ENCODE assay signal across 8 cellular contexts in the genomic region with DNA sequence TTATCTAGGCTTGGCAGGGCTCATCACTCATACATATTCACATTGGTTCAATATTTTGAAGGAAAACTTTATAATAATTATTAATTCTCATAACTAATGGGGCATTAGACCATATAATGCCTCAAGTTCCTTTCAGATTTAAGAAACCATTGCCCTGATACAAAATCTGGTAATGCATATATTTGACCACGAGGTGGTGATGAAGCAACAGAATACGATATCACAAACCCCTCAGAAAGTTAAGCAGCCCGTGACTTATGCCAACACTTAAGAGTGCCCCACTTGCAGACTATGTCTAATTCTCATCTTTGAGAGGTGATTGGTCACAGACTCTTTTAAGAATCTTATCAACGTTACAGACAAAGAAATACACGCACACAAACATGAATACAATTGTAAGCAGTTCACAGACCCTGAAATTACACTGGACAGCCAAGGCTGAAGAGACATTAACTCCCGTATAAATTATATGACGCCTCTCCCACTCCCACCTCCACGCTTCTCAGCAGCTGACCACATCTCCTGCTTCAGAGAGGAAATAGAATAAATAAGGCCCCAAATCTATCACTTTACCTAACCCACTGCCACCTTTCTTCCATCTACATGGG. TPM values are rescaled to one million over a fixed set of nuclear protein-coding genes. Genes with fewer than 3 reads are reported as not detected.
DNase-seq lines count a peak whose midpoint lies in the region; ATAC-seq and TF ChIP-seq lines count a peak whose summit lies in the region.

No MANE protein-coding gene starts in this region.

- H3K4me3 Mint-ChIP-seq in CD8-positive, alpha-beta memory T cell, result peak overlapping the region in 1 of 7 donors; percentile 33
- no peak overlapping the region for H3K4me3 Mint-ChIP-seq in activated B cell treated with CpG ODN at 0.5 μM for 24 hours

- POLR2A ChIA-PET in CD8-positive, alpha-beta memory T cell (lab: Charles Lee), result no interaction called here
- POLR2A ChIA-PET in activated B cell treated with CpG ODN at 0.5 μM for 24 hours (lab: Charles Lee), result interaction anchor here (0.9 kb wide), 2 partner anchors 386 to 430 kb away, joined by 3 to 7 read pairs; no protein-coding TSS in a partner anchor

- DNase-seq in CD8-positive, alpha-beta memory T cell, result peak in 4 of 5 donors; percentile 7 to 72 (median 58)
- peak; percentile 6 for DNase-seq in NCI-H2196 treated with DMSO at 0.1 percent for 48 hours (lab: John Stamatoyannopoulos, UW; ENCODE audit: unreplicated experiment)
- DNase-seq in activated B cell treated with CpG ODN at 0.5 μM for 24 hours, result no peak
- peak; percentile 86 for DNase-seq in fibroblast of pulmonary artery (ENCODE audit: low read depth)
- no peak for DNase-seq in omental fat pad (ENCODE audit: low spot score)
- DNase-seq in NK-92 (lab: John Stamatoyannopoulos, UW; ENCODE audit: unreplicated experiment), result no peak

- no peaks in the 10 kb centered on the region for H3K36me3 Mint-ChIP-seq in CD8-positive, alpha-beta memory T cell
- no peaks in the 10 kb centered on the region for H3K36me3 Mint-ChIP-seq in activated B cell treated with CpG ODN at 0.5 μM for 24 hours (ENCODE audit: low read depth)

- ATAC-seq in GM18858 (IDR thresholded peaks at IDR 0.05; ENCODE audit: unreplicated experiment) (peak; percentile 68), HG03097 (IDR thresholded peaks at IDR 0.05; ENCODE audit: low FRiP score, unreplicated experiment) (peak; percentile 84), activated B cell treated with CpG ODN at 0.5 μM for 24 hours (ENCODE audit: low read depth) (peak; percentile 99), omental fat pad (ENCODE audit: low FRiP score) (peak; percentile 73)

- TF ChIP-seq CTCF in activated B cell treated with CpG ODN at 0.5 μM for 24 hours (IDR thresholded peaks at IDR 0.05), result peak; percentile 62
- TF ChIP-seq CTCF in fibroblast of pulmonary artery (IDR thresholded peaks at IDR 0.05; ENCODE audit: low read length, missing control alignments), result peak; percentile 65
- TF ChIP-seq CTCF in omental fat pad (IDR thresholded peaks at IDR 0.05), result no peak

- peaks cover 3 to 11% of the 10 kb centered on the region in 2 donors for H3K27me3 Mint-ChIP-seq in CD8-positive, alpha-beta memory T cell
- no peaks in the 10 kb centered on the region for H3K27me3 Mint-ChIP-seq in activated B cell treated with CpG ODN at 0.5 μM for 24 hours

- H3K27ac Mint-ChIP-seq in CD8-positive, alpha-beta memory T cell, result peak overlapping the region in 6 of 8 donors; percentile 0 to 80 (median 62)
- no peak overlapping the region for H3K27ac Mint-ChIP-seq in activated B cell treated with CpG ODN at 0.5 μM for 24 hours

- H3K27ac ChIP-seq in CD8-positive, alpha-beta memory T cell (ENCODE audit: low read depth, low read length), result no peak overlapping the region

- peaks cover 11% of the 10 kb centered on the region for H3K4me1 ChIP-seq in CD8-positive, alpha-beta memory T cell (ENCODE audit: insufficient read depth, low read length)

- no peaks in the 10 kb centered on the region for H3K27me3 ChIP-seq in CD8-positive, alpha-beta memory T cell (ENCODE audit: insufficient read depth, low read length, poor library complexity, severe bottlenecking)

- no peaks in the 10 kb centered on the region for H3K36me3 ChIP-seq in CD8-positive, alpha-beta memory T cell (ENCODE audit: insufficient read depth, low read length)

- CTCF ChIA-PET in CD8-positive, alpha-beta memory T cell (lab: Charles Lee), result interaction anchor here (1.0 to 2.1 kb wide), 2 partner anchors 387 to 430 kb away, joined by 4 to 6 read pairs; no protein-coding TSS in a partner anchor
- CTCF ChIA-PET in activated B cell treated with CpG ODN at 0.5 μM for 24 hours (lab: Charles Lee), result interaction anchor here (1.4 kb wide), 1 partner anchor 369 kb away, joined by 3 read pairs; no protein-coding TSS in a partner anchor

- H3K9me3 ChIP-seq in CD8-positive, alpha-beta memory T cell (ENCODE audit: low read length), result no peaks in the 10 kb centered on the region

- peaks cover 6 to 8% (median 6%) of the 10 kb centered on the region in 3 donors for H3K4me1 Mint-ChIP-seq in CD8-positive, alpha-beta memory T cell
- H3K4me1 Mint-ChIP-seq in activated B cell treated with CpG ODN at 0.5 μM for 24 hours, result peaks cover 2% of the 10 kb centered on the region

- no peaks in the 10 kb centered on the region for H3K9me3 Mint-ChIP-seq in CD8-positive, alpha-beta memory T cell
- H3K9me3 Mint-ChIP-seq in activated B cell treated with CpG ODN at 0.5 μM for 24 hours, result no peaks in the 10 kb centered on the region

- intact Hi-C loops in activated B cell treated with CpG ODN at 0.5 μM for 24 hours (cut with micrococcal nuclease), result loop anchor here (1.0 to 2.0 kb wide), 7 partner anchors 136 to 790 kb away; no protein-coding TSS in a partner anchor

- no peak overlapping the region for H3K4me3 ChIP-seq in CD8-positive, alpha-beta memory T cell (ENCODE audit: low read length)
- no peak overlapping the region for H3K4me3 ChIP-seq in fibroblast of pulmonary artery (replicated peaks; ENCODE audit: low read depth, low read length)

RNA-seq across cellular contexts. Expression of a gene that starts 20.7 kb away (rescaled TPM):
- total RNA-seq in CD8-positive, alpha-beta memory T cell, result under 1 TPM; 0.24 to 0.51 TPM
- 0.39 TPM for polyA plus RNA-seq in CD8-positive, alpha-beta memory T cell
- total RNA-seq in activated B cell treated with CpG ODN at 0.5 μM for 24 hours, result 0.34 and 0.82 TPM in 2 replicates
- total RNA-seq in omental fat pad, result 1 to 10 TPM in 2 of 4 donors, under 1 TPM in 2; 0.16 to 1.6 (median 1.2) TPM

RNA-seq across cellular contexts. Expression of a gene that starts 36.6 kb away (rescaled TPM):
- total RNA-seq in CD8-positive, alpha-beta memory T cell, result 10 to 100 TPM; 66.8 to 72.7 TPM
- polyA plus RNA-seq in CD8-positive, alpha-beta memory T cell, result 86.0 TPM
- total RNA-seq in activated B cell treated with CpG ODN at 0.5 μM for 24 hours (45.3 and 45.9 TPM in 2 replicates), omental fat pad (100 to 1,000 TPM in 2 of 4 donors, 10 to 100 TPM in 2; 66.8 to 136 (median 100.0) TPM)

Comparison
In these comparisons a context has a peak if more than half of its experiments do, and no peak if none do; other contexts are left out.
1. DNase-seq: peak in CD8-positive, alpha-beta memory T cell (4 of 5), NCI-H2196 treated with DMSO at 0.1 percent for 48 hours (single experiment) and fibroblast of pulmonary artery (single experiment); none in activated B cell treated with CpG ODN at 0.5 μM for 24 hours (single experiment), omental fat pad (single experiment) and NK-92 (single experiment).
2. CTCF ChIP-seq: peak in activated B cell treated with CpG ODN at 0.5 μM for 24 hours (single experiment) and fibroblast of pulmonary artery (single experiment); none in omental fat pad (0 of 3).
3. Peak in every context shown above with its lines, with median percentiles within 50 percentile points of each other: ATAC-seq.